In the genomic region with DNA sequence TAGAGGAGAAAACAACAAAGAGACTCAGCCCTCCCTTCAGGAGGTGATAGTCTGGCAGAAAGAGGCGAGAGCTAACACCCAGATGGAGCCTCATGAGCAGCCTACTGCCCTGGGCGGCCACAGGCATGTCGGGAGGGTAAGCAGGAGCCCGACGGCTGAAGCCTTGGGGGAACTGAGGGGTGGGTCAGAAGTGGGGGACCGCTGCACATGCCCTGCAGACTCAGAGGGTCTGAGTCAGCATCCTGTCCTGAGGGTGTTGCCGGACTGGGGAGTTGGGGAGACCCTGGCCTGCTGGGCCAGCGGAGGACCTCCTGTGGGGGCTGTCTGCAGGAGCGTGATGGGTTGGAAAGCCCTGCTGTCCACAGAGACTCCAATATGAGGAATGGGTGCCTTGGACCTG, we compare ENCODE assay signal across 16 cellular contexts. TPM values are rescaled to one million over a fixed set of nuclear protein-coding genes. Genes with fewer than 3 reads are reported as not detected.
DNase-seq lines count a peak whose midpoint lies in the region; ATAC-seq and TF ChIP-seq lines count a peak whose summit lies in the region.
"Had no signal": no experiment of that assay in that cellular context is flagged by ENCODE, and none has a peak within 500 bp of the region (broad histone marks: within the 10 kb centered on the region; RNA-seq: fewer than 3 reads in every experiment).

No MANE protein-coding gene starts in this region.

- DNase-seq in GM06990 (ENCODE audit: extremely low read depth, insufficient read length) (peak; percentile 3), mesenchymal stem cell (no peak), psoas muscle (peak; percentile 2 to 46)
- no peak for DNase-seq in activated CD4-positive, alpha-beta memory T cell treated with anti-CD3 and anti-CD28 coated beads for 36 hours
- no peak for DNase-seq in activated T-cell treated with anti-CD3 and anti-CD28 coated beads, Interleukin-2, amount 50 U/mL, for 72 hours
- DNase-seq: CD8-positive, alpha-beta memory T cell; DMS53; GF-D8; GM23248; H9 had no signal

- no peak overlapping the region for H3K4me3 ChIP-seq in BLaER1
- no peak overlapping the region for H3K4me3 ChIP-seq in GM06990 (replicated peaks; ENCODE audit: low read depth, low read length)
- no peak overlapping the region for H3K4me3 ChIP-seq in mesenchymal stem cell (ENCODE audit: insufficient read depth in 1 of 2, low read depth in 1 of 2, low read length in 2 of 2)
- no peak overlapping the region for H3K4me3 ChIP-seq in psoas muscle
- H3K4me3 ChIP-seq: GM23248 had no signal

- H3K79me1 ChIP-seq in mesenchymal stem cell (replicated peaks; ENCODE audit: low read length, poor library complexity, severe bottlenecking): no peaks in the 10 kb centered on the region

- ATAC-seq in psoas muscle: no peak
- no peak for ATAC-seq in activated T-cell treated with anti-CD3 and anti-CD28 coated beads, Interleukin-2, amount 50 U/mL, for 72 hours (replicated peaks in 1 of 2)
- no peak for ATAC-seq in HG02840 (IDR thresholded peaks at IDR 0.05; ENCODE audit: low FRiP score, unreplicated experiment)
- no peak for ATAC-seq in HG02973 (IDR thresholded peaks at IDR 0.05; ENCODE audit: unreplicated experiment)

- no peak overlapping the region for H4K8ac ChIP-seq in mesenchymal stem cell (ENCODE audit: low read length)

- no peak overlapping the region for H2BK120ac ChIP-seq in mesenchymal stem cell (ENCODE audit: low read depth, low read length)

- no peak overlapping the region for H3K14ac ChIP-seq in mesenchymal stem cell (ENCODE audit: low read length in 2 of 2)

- peak overlapping the region in 1 of 2 experiments; percentile 0 for H2BK12ac ChIP-seq in mesenchymal stem cell (ENCODE audit: low read length in 2 of 2)

- H3K27ac ChIP-seq in BLaER1 (peak overlapping the region; percentile 38; the same call in 1 of the 2 replicates), mesenchymal stem cell (ENCODE audit: low read length, poor library complexity, severe bottlenecking) (no peak overlapping the region), psoas muscle (no peak overlapping the region)
- H3K27ac ChIP-seq: GM23248, HL-60 had no signal

- no peaks in the 10 kb centered on the region for H4K20me1 ChIP-seq in BLaER1

- no peak for TF ChIP-seq CTCF in GM06990 (IDR thresholded peaks at IDR 0.05; ENCODE audit: insufficient read depth, low read length, poor library complexity, severe bottlenecking)
- no peak for TF ChIP-seq CTCF in psoas muscle (IDR thresholded peaks at IDR 0.05)

- H3K4me3 Mint-ChIP-seq in activated CD4-positive, alpha-beta memory T cell treated with anti-CD3 and anti-CD28 coated beads for 36 hours: no peak overlapping the region
- no peak overlapping the region for H3K4me3 Mint-ChIP-seq in activated T-cell treated with anti-CD3 and anti-CD28 coated beads, Interleukin-2, amount 50 U/mL, for 72 hours
- H3K4me3 Mint-ChIP-seq: B cell; CD14-positive monocyte; CD8-positive, alpha-beta memory T cell; H9 had no signal

- no peak overlapping the region for H3K27ac Mint-ChIP-seq in activated CD4-positive, alpha-beta memory T cell treated with anti-CD3 and anti-CD28 coated beads for 36 hours
- H3K27ac Mint-ChIP-seq in activated T-cell treated with anti-CD3 and anti-CD28 coated beads, Interleukin-2, amount 50 U/mL, for 72 hours: no peak overlapping the region
- H3K27ac Mint-ChIP-seq: CD8-positive, alpha-beta memory T cell; H9 had no signal

- H3K9me3 Mint-ChIP-seq in activated CD4-positive, alpha-beta memory T cell treated with anti-CD3 and anti-CD28 coated beads for 36 hours: no peaks in the 10 kb centered on the region
- no peaks in the 10 kb centered on the region for H3K9me3 Mint-ChIP-seq in activated T-cell treated with anti-CD3 and anti-CD28 coated beads, Interleukin-2, amount 50 U/mL, for 72 hours
- H3K9me3 Mint-ChIP-seq: CD8-positive, alpha-beta memory T cell had no signal

- intact Hi-C loops in psoas muscle (cut with DNase I): no loop called here
- intact Hi-C loops in activated CD4-positive, alpha-beta memory T cell treated with anti-CD3 and anti-CD28 coated beads for 36 hours (cut with micrococcal nuclease): no loop called here

- peaks cover 42% of the 10 kb centered on the region for H3K4me1 ChIP-seq in BLaER1
- H3K4me1 ChIP-seq in mesenchymal stem cell (ENCODE audit: control insufficient read depth, insufficient read depth, low read depth, low read length): peaks cover 16% of the 10 kb centered on the region
- H3K4me1 ChIP-seq in psoas muscle: peaks cover 9% of the 10 kb centered on the region

- POLR2A ChIA-PET in activated CD4-positive, alpha-beta memory T cell treated with anti-CD3 and anti-CD28 coated beads for 36 hours (lab: Charles Lee): no interaction called here

- no peak overlapping the region for H2AK5ac ChIP-seq in mesenchymal stem cell (ENCODE audit: low read length, severe bottlenecking)

- WGBS in mesenchymal stem cell: 88% methylated on average over 9 of the region's 9 CpGs
- WGBS in psoas muscle, 3 donors: 86 to 88% (median 86%) methylated on average over 9 of the region's 9 CpGs

- no peak overlapping the region for H3K18ac ChIP-seq in mesenchymal stem cell (ENCODE audit: low read depth in 1 of 2, low read length in 2 of 2)

- CTCF ChIA-PET in activated CD4-positive, alpha-beta memory T cell treated with anti-CD3 and anti-CD28 coated beads for 36 hours (lab: Charles Lee): interaction anchor here (0.9 kb wide), 1 partner anchor 22 kb away, joined by 3 read pairs; no protein-coding TSS in a partner anchor

- H3K23ac ChIP-seq in mesenchymal stem cell (ENCODE audit: low read length in 2 of 2): no peak overlapping the region

- H3K4me1 Mint-ChIP-seq in activated CD4-positive, alpha-beta memory T cell treated with anti-CD3 and anti-CD28 coated beads for 36 hours (ENCODE audit: low read depth): peaks cover 12% of the 10 kb centered on the region
- peaks cover 28% of the 10 kb centered on the region for H3K4me1 Mint-ChIP-seq in activated T-cell treated with anti-CD3 and anti-CD28 coated beads, Interleukin-2, amount 50 U/mL, for 72 hours (ENCODE audit: low read depth)

- H3K27me3 ChIP-seq in BLaER1 (no peaks in the 10 kb centered on the region), GM06990 (replicated peaks; ENCODE audit: control insufficient read depth, insufficient read depth, low read length) (no peaks in the 10 kb centered on the region), mesenchymal stem cell (ENCODE audit: control insufficient read depth in 1 of 2, insufficient read depth in 1 of 2, low read length in 2 of 2) (no peaks in the 10 kb centered on the region), psoas muscle (ENCODE audit: insufficient read depth in 3 of 3, low read length in 2 of 3) (no peaks in the 10 kb centered on the region)

- no peak overlapping the region for H3K4ac ChIP-seq in mesenchymal stem cell (ENCODE audit: low read depth in 1 of 2, low read length in 2 of 2)

- peak overlapping the region; percentile 5 for H3K4me2 ChIP-seq in BLaER1
- H3K4me2 ChIP-seq in mesenchymal stem cell (ENCODE audit: low read length, poor library complexity, severe bottlenecking): no peak overlapping the region

- no peak overlapping the region for H2AFZ ChIP-seq in mesenchymal stem cell (ENCODE audit: low read depth, low read length)
- H2AFZ ChIP-seq: GM23248 had no signal

- peaks cover 27% of the 10 kb centered on the region for H3K9me3 ChIP-seq in BLaER1
- H3K9me3 ChIP-seq in mesenchymal stem cell (ENCODE audit: control insufficient read depth, low read length): no peaks in the 10 kb centered on the region
- H3K9me3 ChIP-seq in psoas muscle: no peaks in the 10 kb centered on the region

- H4K91ac ChIP-seq in mesenchymal stem cell (ENCODE audit: low read length): peak overlapping the region; percentile 57

- no peaks in the 10 kb centered on the region for H3K36me3 Mint-ChIP-seq in activated CD4-positive, alpha-beta memory T cell treated with anti-CD3 and anti-CD28 coated beads for 36 hours
- no peaks in the 10 kb centered on the region for H3K36me3 Mint-ChIP-seq in activated T-cell treated with anti-CD3 and anti-CD28 coated beads, Interleukin-2, amount 50 U/mL, for 72 hours (ENCODE audit: insufficient read depth in 2 of 2)
- H3K36me3 Mint-ChIP-seq: CD14-positive monocyte; CD8-positive, alpha-beta memory T cell had no signal

- H3K36me3 ChIP-seq in BLaER1 (peaks cover 3% of the 10 kb centered on the region; the same call in 1 of the 2 replicates), GM06990 (ENCODE audit: control insufficient read depth, insufficient read depth, low read length) (no peaks in the 10 kb centered on the region), mesenchymal stem cell (ENCODE audit: control insufficient read depth in 1 of 2, insufficient read depth in 2 of 2, low read depth in 1 of 2, low read length in 2 of 2) (no peaks in the 10 kb centered on the region), psoas muscle (ENCODE audit: insufficient read depth in 1 of 2, low read depth in 1 of 2) (no peaks in the 10 kb centered on the region)

- no peak overlapping the region for H3K9ac ChIP-seq in BLaER1
- H3K9ac ChIP-seq in mesenchymal stem cell (ENCODE audit: low read length): no peak overlapping the region
- H3K9ac ChIP-seq: GM23248 had no signal

- H3K27me3 Mint-ChIP-seq in activated CD4-positive, alpha-beta memory T cell treated with anti-CD3 and anti-CD28 coated beads for 36 hours: no peaks in the 10 kb centered on the region
- no peaks in the 10 kb centered on the region for H3K27me3 Mint-ChIP-seq in activated T-cell treated with anti-CD3 and anti-CD28 coated beads, Interleukin-2, amount 50 U/mL, for 72 hours (ENCODE audit: low read depth)
- H3K27me3 Mint-ChIP-seq: B cell had no signal

- H2BK15ac ChIP-seq in mesenchymal stem cell (ENCODE audit: low read depth, poor library complexity, severe bottlenecking): no peak overlapping the region

- no peak overlapping the region for H2BK5ac ChIP-seq in mesenchymal stem cell (ENCODE audit: low read depth, low read length, poor library complexity, severe bottlenecking)

RNA-seq across cellular contexts. Expression of a gene that starts 15.9 kb away (rescaled TPM):
- polyA plus RNA-seq in mesenchymal stem cell (2013, experiment 1 of 2): 59.1 TPM
- 55.9 TPM for polyA plus RNA-seq in mesenchymal stem cell (2013, experiment 2 of 2)
- 10 to 100 TPM; 16.4 to 26.3 (median 23.4) TPM for total RNA-seq in psoas muscle
- polyA plus RNA-seq in psoas muscle: 10 to 100 TPM; 12.0 to 29.1 (median 12.8) TPM
- total RNA-seq in activated CD4-positive, alpha-beta memory T cell treated with anti-CD3 and anti-CD28 coated beads for 36 hours: 10 to 100 TPM; 66.7 to 71.5 TPM
- total RNA-seq in activated T-cell treated with anti-CD3 and anti-CD28 coated beads, Interleukin-2, amount 50 U/mL, for 72 hours: 10 to 100 TPM; 37.6 to 38.8 TPM

RNA-seq across cellular contexts. Expression of a gene that starts 50.5 kb away (rescaled TPM):
- polyA plus RNA-seq in mesenchymal stem cell (2013, experiment 1 of 2): 5.2 TPM
- 4.8 TPM for polyA plus RNA-seq in mesenchymal stem cell (2013, experiment 2 of 2)
- total RNA-seq in psoas muscle: 100 to 1,000 TPM; 201 to 359 (median 278) TPM
- polyA plus RNA-seq in psoas muscle: 100 to 1,000 TPM; 187 to 394 (median 300) TPM
- 1 to 10 TPM; 2.3 to 3.3 TPM for total RNA-seq in activated CD4-positive, alpha-beta memory T cell treated with anti-CD3 and anti-CD28 coated beads for 36 hours
- total RNA-seq in activated T-cell treated with anti-CD3 and anti-CD28 coated beads, Interleukin-2, amount 50 U/mL, for 72 hours: 1 to 10 TPM; 4.6 to 6.1 TPM

Comparison
In these comparisons a context has a peak if more than half of its experiments do, and no peak if none do; other contexts are left out.
1. DNase-seq: peak in GM06990 (single experiment) and psoas muscle (2 of 2); none in mesenchymal stem cell (single experiment), activated CD4-positive, alpha-beta memory T cell treated with anti-CD3 and anti-CD28 coated beads for 36 hours (single experiment) and activated T-cell treated with anti-CD3 and anti-CD28 coated beads, Interleukin-2, amount 50 U/mL, for 72 hours (0 of 2).
2. RNA of a gene that starts 50.5 kb away (total RNA-seq): 201 to 359 TPM in psoas muscle; 4.6 to 6.1 TPM in activated T-cell treated with anti-CD3 and anti-CD28 coated beads, Interleukin-2, amount 50 U/mL, for 72 hours and 2.3 to 3.3 TPM in activated CD4-positive, alpha-beta memory T cell treated with anti-CD3 and anti-CD28 coated beads for 36 hours; every median in the first group is over 10 times any median in the second.